Comparison of ENCODE assay signal across 14 cellular contexts in genomic region chr17:82012482-82013295, GRCh38. TPM values are rescaled to one million over a fixed set of nuclear protein-coding genes. Genes with fewer than 3 reads are reported as not detected.
A peak's percentile ranks its signal among the peaks of the same experiment; 100 is the strongest.
DNase-seq lines count a peak whose midpoint lies in the region; ATAC-seq and TF ChIP-seq lines count a peak whose summit lies in the region.
"Had no signal": no experiment of that assay in that cellular context is flagged by ENCODE, and none has a peak within 500 bp of the region (broad histone marks: within the 10 kb centered on the region; RNA-seq: fewer than 3 reads in every experiment).

No MANE protein-coding gene starts in this region.

- H3K9me3 Mint-ChIP-seq in neural crest cell: no peaks in the 10 kb centered on the region
- H3K9me3 Mint-ChIP-seq: activated CD4-positive, alpha-beta T cell treated with anti-CD3 and anti-CD28 coated beads, Interleukin-2, amount 10 ng/mL, durations not matched to agents 7 days and 5 days; activated T-helper 1 cell treated with anti-CD3 and anti-CD28 coated beads, Interleukin-12 subunit alpha, Interleukin-12 subunit beta, Interleukin-2, Interleukin-4 antibody, amounts not matched to agents 30 ng/mL and 10 ng/mL and 1 ng/mL, durations not matched to agents 14 hours and 24 hours and 36 hours; effector memory CD8-positive, alpha-beta T cell; stimulated activated naive CD8-positive, alpha-beta T cell treated with anti-CD3 and anti-CD28 coated beads, Interleukin-15, Interleukin-2, amounts not matched to agents 100 ng/mL and 50 ng/mL, for 24 hours had no signal

- H4K20me1 ChIP-seq in fibroblast of lung (ENCODE audit: control insufficient read depth, extremely low read depth, insufficient read depth, low read length): no peaks in the 10 kb centered on the region

- ATAC-seq in HG02852 (IDR thresholded peaks at IDR 0.05; ENCODE audit: unreplicated experiment): no peak
- ATAC-seq in HG03354 (IDR thresholded peaks at IDR 0.05; ENCODE audit: poor library complexity, severe bottlenecking, unreplicated experiment): no peak
- ATAC-seq: effector memory CD8-positive, alpha-beta T cell; T-helper 17 cell had no signal

- no peaks in the 10 kb centered on the region for H3K9me3 ChIP-seq in fibroblast of lung (ENCODE audit: control insufficient read depth, insufficient read depth, low read depth, low read length)

- no peaks in the 10 kb centered on the region for H3K27me3 Mint-ChIP-seq in neural crest cell (ENCODE audit: low read depth)
- H3K27me3 Mint-ChIP-seq: activated CD4-positive, alpha-beta T cell treated with anti-CD3 and anti-CD28 coated beads, Interleukin-2, amount 10 ng/mL, durations not matched to agents 7 days and 5 days; effector memory CD8-positive, alpha-beta T cell; stimulated activated naive CD8-positive, alpha-beta T cell treated with anti-CD3 and anti-CD28 coated beads, Interleukin-15, Interleukin-2, amounts not matched to agents 100 ng/mL and 50 ng/mL, for 24 hours; T-helper 17 cell had no signal

- no peaks in the 10 kb centered on the region for H3K27me3 ChIP-seq in fibroblast of lung (ENCODE audit: control insufficient read depth, insufficient read depth, low read length)

- peak overlapping the region; percentile 38 for H3K27ac ChIP-seq in fibroblast of lung (ENCODE audit: insufficient read depth, low read length)

- H3K9ac ChIP-seq in fibroblast of lung (ENCODE audit: insufficient read depth, low read length): no peak overlapping the region

- no peak overlapping the region for H2AFZ ChIP-seq in fibroblast of lung (ENCODE audit: low read length)

- H3K27ac Mint-ChIP-seq in neural crest cell (ENCODE audit: unreplicated experiment): peak overlapping the region; percentile 67
- H3K27ac Mint-ChIP-seq: activated CD4-positive, alpha-beta T cell treated with anti-CD3 and anti-CD28 coated beads, Interleukin-2, amount 10 ng/mL, durations not matched to agents 7 days and 5 days; activated T-helper 1 cell treated with anti-CD3 and anti-CD28 coated beads, Interleukin-12 subunit alpha, Interleukin-12 subunit beta, Interleukin-2, Interleukin-4 antibody, amounts not matched to agents 30 ng/mL and 10 ng/mL and 1 ng/mL, durations not matched to agents 14 hours and 24 hours and 36 hours; stimulated activated naive CD8-positive, alpha-beta T cell treated with anti-CD3 and anti-CD28 coated beads, Interleukin-15, Interleukin-2, amounts not matched to agents 100 ng/mL and 50 ng/mL, for 24 hours; T-helper 17 cell had no signal

- H3K36me3 ChIP-seq in fibroblast of lung (ENCODE audit: control insufficient read depth, insufficient read depth, low read length): peaks cover 2% of the 10 kb centered on the region

- peaks cover 7% of the 10 kb centered on the region for H3K4me1 Mint-ChIP-seq in neural crest cell
- H3K4me1 Mint-ChIP-seq: activated CD4-positive, alpha-beta T cell treated with anti-CD3 and anti-CD28 coated beads, Interleukin-2, amount 10 ng/mL, durations not matched to agents 7 days and 5 days; T-helper 17 cell had no signal

- H3K4me1 ChIP-seq in fibroblast of lung (ENCODE audit: control insufficient read depth, extremely low read depth, insufficient read depth, low read length): no peaks in the 10 kb centered on the region

- H3K36me3 Mint-ChIP-seq in neural crest cell (ENCODE audit: low read depth): no peaks in the 10 kb centered on the region

- no peaks in the 10 kb centered on the region for H3K79me2 ChIP-seq in fibroblast of lung (ENCODE audit: control insufficient read depth, insufficient read depth, low read length)

- peak overlapping the region; percentile 81 for H3K4me3 Mint-ChIP-seq in neural crest cell
- H3K4me3 Mint-ChIP-seq: activated CD4-positive, alpha-beta T cell treated with anti-CD3 and anti-CD28 coated beads, Interleukin-2, amount 10 ng/mL, durations not matched to agents 7 days and 5 days; activated T-helper 1 cell treated with anti-CD3 and anti-CD28 coated beads, Interleukin-12 subunit alpha, Interleukin-12 subunit beta, Interleukin-2, Interleukin-4 antibody, amounts not matched to agents 30 ng/mL and 10 ng/mL and 1 ng/mL, durations not matched to agents 14 hours and 24 hours and 36 hours; effector memory CD8-positive, alpha-beta T cell; stimulated activated naive CD8-positive, alpha-beta T cell treated with anti-CD3 and anti-CD28 coated beads, Interleukin-15, Interleukin-2, amounts not matched to agents 100 ng/mL and 50 ng/mL, for 24 hours; T-helper 17 cell had no signal

- DNase-seq in DMS79 (lab: John Stamatoyannopoulos, UW) (peak; percentile 76), NCI-H2196 treated with DMSO at 0.1 percent for 48 hours (lab: John Stamatoyannopoulos, UW; ENCODE audit: unreplicated experiment) (peak; percentile 37), fibroblast of lung (ENCODE audit: low read depth in 2 of 2) (peak in 1 of 2 donors; percentile 9), neural crest cell (ENCODE audit: low read depth, low spot score) (no peak), SKM-1 (lab: John Stamatoyannopoulos, UW; ENCODE audit: unreplicated experiment) (no peak), iPS-NIHi7 (ENCODE audit: extremely low spot score) (no peak)
- DNase-seq: activated CD4-positive, alpha-beta T cell treated with anti-CD3 and anti-CD28 coated beads, Interleukin-2, amount 10 ng/mL, durations not matched to agents 7 days and 5 days; effector memory CD8-positive, alpha-beta T cell; stimulated activated CD4-positive, alpha-beta T cell treated with anti-CD3 and anti-CD28 coated beads, Interleukin-4, amount 100 ng/mL, for 24 hours; T-helper 17 cell had no signal

- TF ChIP-seq CTCF in fibroblast of lung (conservative IDR thresholded peaks at IDR 0.05 in 1 of 2, IDR thresholded peaks at IDR 0.05 in 1 of 2; ENCODE audit: low read depth in 1 of 2, low read length in 2 of 2) (no peak), neural crest cell (conservative IDR thresholded peaks at IDR 0.05) (no peak)

- no peak overlapping the region for H3K4me3 ChIP-seq in fibroblast of lung (replicated peaks in 1 of 4; ENCODE audit: control extremely low read depth in 1 of 4, insufficient read depth in 1 of 4, low read depth in 3 of 4, low read length in 4 of 4)

- H3K4me2 ChIP-seq in fibroblast of lung (ENCODE audit: extremely low read depth, insufficient read depth, low read length): no peak overlapping the region

RNA-seq across cellular contexts. Expression of gene CENPX, which starts 10.0 kb away (rescaled TPM):
- total RNA-seq in fibroblast of lung (15.2 and 30.4 TPM in 2 replicates), neural crest cell (129 and 135 TPM in 2 replicates)
- 29.2 and 51.3 TPM in 2 replicates for polyA plus RNA-seq in fibroblast of lung
- 46.8 and 90.9 TPM in 2 replicates for polyA plus RNA-seq in fibroblast of lung (2012)
- polyA minus RNA-seq in fibroblast of lung (ENCODE audit: low replicate concordance): 7.5 and 23.1 TPM in 2 replicates

RNA-seq across cellular contexts. Expression of gene LRRC45, which starts 10.4 kb away (rescaled TPM):
- total RNA-seq in fibroblast of lung (9.9 and 10.0 TPM in 2 replicates), neural crest cell (55.7 and 63.5 TPM in 2 replicates)
- 2.3 and 3.8 TPM in 2 replicates for polyA plus RNA-seq in fibroblast of lung
- 3.4 and 7.4 TPM in 2 replicates for polyA plus RNA-seq in fibroblast of lung (2012)
- 9.5 and 9.6 TPM in 2 replicates for polyA minus RNA-seq in fibroblast of lung (ENCODE audit: low replicate concordance)

RNA-seq across cellular contexts. Expression of gene RAC3, which starts 18.8 kb away (rescaled TPM):
- total RNA-seq in fibroblast of lung (5.6 and 6.6 TPM in 2 replicates), neural crest cell (73.6 and 75.0 TPM in 2 replicates)
- 4.3 and 4.7 TPM in 2 replicates for polyA plus RNA-seq in fibroblast of lung
- polyA plus RNA-seq in fibroblast of lung (2012): 7.5 and 8.8 TPM in 2 replicates
- 19.8 and 35.6 TPM in 2 replicates for polyA minus RNA-seq in fibroblast of lung (ENCODE audit: low replicate concordance)

RNA-seq across cellular contexts. Expression of gene DCXR, which starts 24.8 kb away (rescaled TPM):
- 38.3 and 43.6 TPM in 2 replicates for total RNA-seq in fibroblast of lung
- polyA plus RNA-seq in fibroblast of lung: 34.8 and 75.3 TPM in 2 replicates
- 48.1 and 90.1 TPM in 2 replicates for polyA plus RNA-seq in fibroblast of lung (2012)
- polyA minus RNA-seq in fibroblast of lung (ENCODE audit: low replicate concordance): 121 and 132 TPM in 2 replicates
- 198 and 199 TPM in 2 replicates for total RNA-seq in neural crest cell

RNA-seq across cellular contexts. Expression of gene ASPSCR1, which starts 35.3 kb away (rescaled TPM):
- 22.3 and 35.7 TPM in 2 replicates for total RNA-seq in fibroblast of lung
- polyA plus RNA-seq in fibroblast of lung: 6.3 and 8.3 TPM in 2 replicates
- polyA plus RNA-seq in fibroblast of lung (2012): 15.6 and 19.2 TPM in 2 replicates
- polyA minus RNA-seq in fibroblast of lung (ENCODE audit: low replicate concordance): 18.5 and 24.8 TPM in 2 replicates
- total RNA-seq in neural crest cell: 50.0 and 51.9 TPM in 2 replicates

Comparison
In these comparisons a context has a peak if more than half of its experiments do, and no peak if none do; other contexts are left out.
1. DNase-seq: peak in DMS79 (single experiment) and NCI-H2196 treated with DMSO at 0.1 percent for 48 hours (single experiment); none in neural crest cell (single experiment), SKM-1 (single experiment) and iPS-NIHi7 (single experiment).